Comparison of ENCODE assay signal across 4 cellular contexts in genomic region chr3:158693866-158694456, GRCh38. TPM values are rescaled to one million over a fixed set of nuclear protein-coding genes. Genes with fewer than 3 reads are reported as not detected.
"Had no signal": no experiment of that assay in that cellular context is flagged by ENCODE, and none has a peak within 500 bp of the region (broad histone marks: within the 10 kb centered on the region; RNA-seq: fewer than 3 reads in every experiment).

No MANE protein-coding gene starts in this region.

RNA-seq across cellular contexts. Expression of gene RARRES1, which starts 38.3 kb away (rescaled TPM):
- total RNA-seq: foreskin keratinocyte; mononuclear cell; naive thymus-derived CD4-positive, alpha-beta T cell had no signal
- polyA plus RNA-seq: immature natural killer cell; naive thymus-derived CD4-positive, alpha-beta T cell had no signal
